8 cellular contexts compared by ENCODE assay signal in genomic region chr2:47905454-47906260, GRCh38. TPM values are rescaled to one million over a fixed set of nuclear protein-coding genes. Genes with fewer than 3 reads are reported as not detected.
A peak's percentile ranks its signal among the peaks of the same experiment; 100 is the strongest.
DNase-seq lines count a peak whose midpoint lies in the region; ATAC-seq lines count a peak whose summit lies in the region.

No MANE protein-coding gene starts in this region.

- H3K9ac ChIP-seq in NT2/D1 (ENCODE audit: insufficient read length, low read depth), result peak overlapping the region; percentile 90

- no peaks in the 10 kb centered on the region for H3K27me3 Mint-ChIP-seq in activated T-cell treated with anti-CD3 and anti-CD28 coated beads, Interleukin-2, amount 50 U/mL, for 4 hours (ENCODE audit: low read depth)

- peaks cover 1% of the 10 kb centered on the region for H3K36me3 Mint-ChIP-seq in activated T-cell treated with anti-CD3 and anti-CD28 coated beads, Interleukin-2, amount 50 U/mL, for 4 hours (ENCODE audit: insufficient read depth)

- H3K9me3 ChIP-seq in NT2/D1 (ENCODE audit: insufficient read depth, low read length), result no peaks in the 10 kb centered on the region

- no peaks in the 10 kb centered on the region for H3K36me3 ChIP-seq in NT2/D1 (ENCODE audit: insufficient read depth, insufficient read length, low read length)

- peak overlapping the region; percentile 86 for H3K4me3 Mint-ChIP-seq in activated T-cell treated with anti-CD3 and anti-CD28 coated beads, Interleukin-2, amount 50 U/mL, for 4 hours

- H3K4me1 ChIP-seq in NT2/D1 (ENCODE audit: insufficient read depth, insufficient read length), result no peaks in the 10 kb centered on the region

- no peaks in the 10 kb centered on the region for H3K27me3 ChIP-seq in NT2/D1 (ENCODE audit: insufficient read depth, insufficient read length)

- no peaks in the 10 kb centered on the region for H3K9me3 Mint-ChIP-seq in activated T-cell treated with anti-CD3 and anti-CD28 coated beads, Interleukin-2, amount 50 U/mL, for 4 hours

- DNase-seq in NCI-H187 (lab: John Stamatoyannopoulos, UW) (peak; percentile 56 to 80), NCI-H187 treated with DMSO at 0.1 percent for 48 hours (lab: John Stamatoyannopoulos, UW) (no peak), NT2/D1 (ENCODE audit: low read depth, low spot score) (no peak), myocyte (ENCODE audit: low read depth) (peak; percentile 65)
- DNase-seq in activated T-cell treated with anti-CD3 and anti-CD28 coated beads, Interleukin-2, amount 50 U/mL, for 4 hours, result peak; percentile 51
- DNase-seq in stimulated activated naive CD4-positive, alpha-beta T cell (lab: John Stamatoyannopoulos, UW), result peak; percentile 59 to 87 (median 73)

- H3K4me1 Mint-ChIP-seq in activated T-cell treated with anti-CD3 and anti-CD28 coated beads, Interleukin-2, amount 50 U/mL, for 4 hours (ENCODE audit: low read depth), result peaks cover 39% of the 10 kb centered on the region

- ATAC-seq in HG02981 (IDR thresholded peaks at IDR 0.05; ENCODE audit: unreplicated experiment), result peak; percentile 7
- ATAC-seq in activated T-cell treated with anti-CD3 and anti-CD28 coated beads, Interleukin-2, amount 50 U/mL, for 4 hours, result peak; percentile 11 to 19
- ATAC-seq in esophagus mucosa, result peak; percentile 11

- peak overlapping the region; percentile 58 for H3K4me3 ChIP-seq in NT2/D1 (ENCODE audit: insufficient read length, low read depth)

RNA-seq across cellular contexts. Expression of gene FBXO11, which starts 0.6 kb away (rescaled TPM):
- 10 to 100 TPM; 37.1 to 45.1 (median 40.7) TPM for total RNA-seq in activated T-cell treated with anti-CD3 and anti-CD28 coated beads, Interleukin-2, amount 50 U/mL, for 4 hours
- total RNA-seq in esophagus mucosa, result 37.1 TPM
- 28.9 and 34.4 TPM in 2 replicates for total RNA-seq in myocyte
- 21.4 TPM for polyA plus RNA-seq in myocyte (2012)

Comparison
In these comparisons a context has a peak if more than half of its experiments do, and no peak if none do; other contexts are left out.
1. DNase-seq: peak in NCI-H187 (2 of 2), activated T-cell treated with anti-CD3 and anti-CD28 coated beads, Interleukin-2, amount 50 U/mL, for 4 hours (single experiment), myocyte (single experiment) and stimulated activated naive CD4-positive, alpha-beta T cell (6 of 6); none in NCI-H187 treated with DMSO at 0.1 percent for 48 hours (single experiment) and NT2/D1 (single experiment).
2. Peak in every context shown above with its lines, with median percentiles within 50 percentile points of each other: ATAC-seq.